In genomic region chr1:42153598-42153995, GRCh38 we compare ENCODE assay signal across 1 cellular context.
TF ChIP-seq lines count a peak whose summit lies in the region.

No MANE protein-coding gene starts in this region.

TF ChIP-seq in H1, 55 proteins besides CTCF, POLR2A, EP300 and RAD21:
- TF ChIP-seq KDM5A (IDR thresholded peaks at IDR 0.05; ENCODE audit: low read length) (no peak), HDAC6 (IDR thresholded peaks at IDR 0.05; ENCODE audit: low read depth, low read length) (no peak), MAFK (IDR thresholded peaks at IDR 0.05; ENCODE audit: low read depth, low read length) (no peak), YY1 (IDR thresholded peaks at IDR 0.05; ENCODE audit: low read depth, low read length) (no peak), KDM1A (IDR thresholded peaks at IDR 0.05; ENCODE audit: borderline replicate concordance, low read length) (no peak), CBX5 (IDR thresholded peaks at IDR 0.05; ENCODE audit: low read depth, low read length) (no peak), JUND (IDR thresholded peaks at IDR 0.05; ENCODE audit: low read length) (no peak), NANOG (IDR thresholded peaks at IDR 0.05; ENCODE audit: insufficient read depth, low read depth, low read length, poor library complexity, severe bottlenecking) (no peak), SIN3A (conservative IDR thresholded peaks at IDR 0.05 in 1 of 2, IDR thresholded peaks at IDR 0.05 in 1 of 2; ENCODE audit: low read depth in 1 of 2, low read length in 2 of 2) (no peak), HDAC2 (IDR thresholded peaks at IDR 0.05; ENCODE audit: borderline replicate concordance in 1 of 2, low read depth in 2 of 2, low read length in 2 of 2) (no peak), GTF2F1 (IDR thresholded peaks at IDR 0.05; ENCODE audit: borderline replicate concordance, low read depth, low read length) (no peak), CBX8 (IDR thresholded peaks at IDR 0.05; ENCODE audit: borderline replicate concordance, low read depth, low read length) (no peak), TEAD4 (IDR thresholded peaks at IDR 0.05; ENCODE audit: low read depth, low read length) (no peak)
